8 cellular contexts compared by ENCODE assay signal in genomic region chr10:119416855-119417254, GRCh38.
DNase-seq lines count a peak whose midpoint lies in the region; ATAC-seq and TF ChIP-seq lines count a peak whose summit lies in the region.

No MANE protein-coding gene starts in this region.

- H3K27ac Mint-ChIP-seq in activated CD8-positive, alpha-beta memory T cell treated with anti-CD3 and anti-CD28 coated beads, Interleukin-2, amount 10 ng/mL, durations not matched to agents 7 days and 5 days: no peak overlapping the region
- no peak overlapping the region for H3K27ac Mint-ChIP-seq in natural killer cell treated with Interleukin-12 subunit alpha and Interleukin-12 subunit beta and Interleukin-15 and Interleukin-18, amount 100 ng/mL, for 72 hours

- no peaks in the 10 kb centered on the region for H3K4me1 Mint-ChIP-seq in activated CD8-positive, alpha-beta memory T cell treated with anti-CD3 and anti-CD28 coated beads, Interleukin-2, amount 10 ng/mL, durations not matched to agents 7 days and 5 days
- peaks cover 0 to 4% of the 10 kb centered on the region in 2 donors for H3K4me1 Mint-ChIP-seq in natural killer cell treated with Interleukin-12 subunit alpha and Interleukin-12 subunit beta and Interleukin-15 and Interleukin-18, amount 100 ng/mL, for 72 hours (ENCODE audit: low read depth in 2 of 2)

- no peak overlapping the region for H3K4me3 Mint-ChIP-seq in activated CD8-positive, alpha-beta memory T cell treated with anti-CD3 and anti-CD28 coated beads, Interleukin-2, amount 10 ng/mL, durations not matched to agents 7 days and 5 days
- no peak overlapping the region for H3K4me3 Mint-ChIP-seq in natural killer cell treated with Interleukin-12 subunit alpha and Interleukin-12 subunit beta and Interleukin-15 and Interleukin-18, amount 100 ng/mL, for 72 hours

- H3K9me3 Mint-ChIP-seq in activated CD8-positive, alpha-beta memory T cell treated with anti-CD3 and anti-CD28 coated beads, Interleukin-2, amount 10 ng/mL, durations not matched to agents 7 days and 5 days (ENCODE audit: low read depth): no peaks in the 10 kb centered on the region
- no peaks in the 10 kb centered on the region for H3K9me3 Mint-ChIP-seq in natural killer cell treated with Interleukin-12 subunit alpha and Interleukin-12 subunit beta and Interleukin-15 and Interleukin-18, amount 100 ng/mL, for 72 hours

- ATAC-seq in activated CD8-positive, alpha-beta memory T cell treated with anti-CD3 and anti-CD28 coated beads, Interleukin-2, amount 10 ng/mL, durations not matched to agents 7 days and 5 days: peak; percentile 85
- peak; percentile 67 for ATAC-seq in natural killer cell treated with Interleukin-12 subunit alpha and Interleukin-12 subunit beta and Interleukin-15 and Interleukin-18, amount 100 ng/mL, for 72 hours
- no peak for ATAC-seq in GM18909 (IDR thresholded peaks at IDR 0.05; ENCODE audit: poor library complexity, unreplicated experiment)

- H3K4me3 ChIP-seq in epithelial cell of esophagus (ENCODE audit: low read length): no peak overlapping the region

- no peaks in the 10 kb centered on the region for H3K36me3 Mint-ChIP-seq in activated CD8-positive, alpha-beta memory T cell treated with anti-CD3 and anti-CD28 coated beads, Interleukin-2, amount 10 ng/mL, durations not matched to agents 7 days and 5 days
- H3K36me3 Mint-ChIP-seq in natural killer cell treated with Interleukin-12 subunit alpha and Interleukin-12 subunit beta and Interleukin-15 and Interleukin-18, amount 100 ng/mL, for 72 hours: no peaks in the 10 kb centered on the region

- no peaks in the 10 kb centered on the region for H3K27me3 Mint-ChIP-seq in activated CD8-positive, alpha-beta memory T cell treated with anti-CD3 and anti-CD28 coated beads, Interleukin-2, amount 10 ng/mL, durations not matched to agents 7 days and 5 days
- H3K27me3 Mint-ChIP-seq in natural killer cell treated with Interleukin-12 subunit alpha and Interleukin-12 subunit beta and Interleukin-15 and Interleukin-18, amount 100 ng/mL, for 72 hours: no peaks in the 10 kb centered on the region

- CTCF ChIA-PET in activated CD8-positive, alpha-beta memory T cell treated with anti-CD3 and anti-CD28 coated beads, Interleukin-2, amount 10 ng/mL, durations not matched to agents 7 days and 5 days (lab: Charles Lee): interaction anchor here (0.9 to 4.8 kb wide), 8 partner anchors 11 to 277 kb away, joined by 3 to 38 read pairs (median 3); partner anchors contain the start of gene GRK5

- peak; percentile 90 for TF ChIP-seq CTCF in epithelial cell of esophagus (IDR thresholded peaks at IDR 0.05; ENCODE audit: insufficient read depth, low read depth, low read length, missing control alignments)

- DNase-seq in D341Med (ENCODE audit: low spot score): peak; percentile 82
- peak; percentile 60 for DNase-seq in HCEC 1CT
- DNase-seq in NCI-H69 (lab: John Stamatoyannopoulos, UW): peak; percentile 74
- peak; percentile 80 for DNase-seq in activated CD8-positive, alpha-beta memory T cell treated with anti-CD3 and anti-CD28 coated beads, Interleukin-2, amount 10 ng/mL, durations not matched to agents 7 days and 5 days
- peak; percentile 69 for DNase-seq in epithelial cell of esophagus (ENCODE audit: low read depth)
- DNase-seq in natural killer cell treated with Interleukin-12 subunit alpha and Interleukin-12 subunit beta and Interleukin-15 and Interleukin-18, amount 100 ng/mL, for 72 hours (ENCODE audit: low spot score): no peak
- peak; percentile 25 for DNase-seq in stromal cell of bone marrow (ENCODE audit: low read depth)
